28 cellular contexts compared by ENCODE assay signal in genomic region chr1:98737835-98738234, GRCh38.
A peak's percentile ranks its signal among the peaks of the same experiment; 100 is the strongest.
DNase-seq lines count a peak whose midpoint lies in the region; ATAC-seq, FAIRE-seq and TF ChIP-seq lines count a peak whose summit lies in the region.
"Had no signal": no experiment of that assay in that cellular context is flagged by ENCODE, and none has a peak within 500 bp of the region (broad histone marks: within the 10 kb centered on the region; RNA-seq: fewer than 3 reads in every experiment).

No MANE protein-coding gene starts in this region.

- no peaks in the 10 kb centered on the region for H3K79me2 ChIP-seq in GM12878 (ENCODE audit: control insufficient read depth, insufficient read depth, low read length)

- RAD21 ChIA-PET in GM12878 (lab: Charles Lee; ENCODE audit: unreplicated experiment): no interaction called here

- H3K36me3 ChIP-seq in GM12878 (ENCODE audit: control insufficient read depth in 2 of 2, insufficient read depth in 2 of 2, low read length in 1 of 2): no peaks in the 10 kb centered on the region
- H3K36me3 ChIP-seq: BE2C; BLaER1; BLaER1 treated with 17β-estradiol and CSF1 and Interleukin-3, amounts not matched to agents 10 nM and 100 nM had no signal

- H3K4me1 ChIP-seq in GM12878 (ENCODE audit: control insufficient read depth, insufficient read depth, low read length): no peaks in the 10 kb centered on the region
- H3K4me1 ChIP-seq: BE2C had no signal

- DNase-seq in GM12878 (ENCODE audit: low read depth, low spot score): no peak
- DNase-seq in islet precursor cell: no peak
- DNase-seq: 8988T; ACHN; AML-193; BE2C; C1 segment of cervical spinal cord; Caco-2; Calu3; CD4-positive, alpha-beta memory T cell; CD4-positive, alpha-beta T cell; CD4-positive, CD25-positive, alpha-beta regulatory T cell; CD8-positive, alpha-beta memory T cell; CD8-positive, alpha-beta T cell; COR-L47; DMS 273 treated with DMSO at 0.1 percent for 48 hours; DMS153; DMS53; DMS79; DMS79 treated with DMSO at 0.1 percent for 48 hours; DND-41; EL had no signal

- H3K9me3 ChIP-seq in GM12878 (replicated peaks; ENCODE audit: control insufficient read depth, insufficient read depth, low read length): no peaks in the 10 kb centered on the region
- H3K9me3 ChIP-seq: A549, BE2C, Caco-2 had no signal

- ATAC-seq in GM12878: peak; percentile 58
- ATAC-seq: A549; CD8-positive, alpha-beta T cell had no signal

- TF ChIP-seq RAD21 in GM12878 (IDR thresholded peaks at IDR 0.05; ENCODE audit: insufficient read depth, low read depth, low read length): no peak

- CTCF ChIA-PET in GM12878 (lab: Yijun Ruan, JAX): interaction anchor here (0.9 to 3.4 kb wide), 5 partner anchors 11 to 56 kb away, joined by 3 to 22 read pairs (median 3); no protein-coding TSS in a partner anchor

- H3K9ac ChIP-seq in GM12878 (ENCODE audit: control insufficient read depth, insufficient read depth, low read length): no peak overlapping the region
- H3K9ac ChIP-seq: BLaER1; BLaER1 treated with 17β-estradiol and CSF1 and Interleukin-3, amounts not matched to agents 10 nM and 100 nM had no signal

- H2AFZ ChIP-seq in GM12878 (ENCODE audit: control insufficient read depth, low read depth, low read length): no peak overlapping the region

- intact Hi-C loops in GM12878 (cut with micrococcal nuclease; ENCODE audit: unreplicated experiment): no loop called here

- no peak overlapping the region for H3K27ac ChIP-seq in GM12878 (ENCODE audit: control insufficient read depth, insufficient read depth)
- H3K27ac ChIP-seq: 22Rv1; A549; BLaER1; BLaER1 treated with 17β-estradiol and CSF1 and Interleukin-3, amounts not matched to agents 10 nM and 100 nM; C4-2B had no signal

- no peak overlapping the region for H3K4me3 ChIP-seq in GM12878
- H3K4me3 ChIP-seq: A549; BLaER1; BLaER1 treated with 17β-estradiol and CSF1 and Interleukin-3, amounts not matched to agents 10 nM and 100 nM had no signal

- TF ChIP-seq CTCF in GM12878 (IDR thresholded peaks at IDR 0.05 in 2 of 3, conservative IDR thresholded peaks at IDR 0.05 in 1 of 3; ENCODE audit: control insufficient read depth in 2 of 3, extremely low read depth in 1 of 3, insufficient read depth in 1 of 3, low read depth in 3 of 3, low read length in 3 of 3): no peak

- SMC1A ChIA-PET in GM12878 (lab: Charles Lee; ENCODE audit: uncharacterized antibody, unreplicated experiment): interaction anchor here (0.9 to 2.5 kb wide), 5 partner anchors 10 to 49 kb away, joined by 3 to 8 read pairs (median 5); no protein-coding TSS in a partner anchor

- POLR2A ChIA-PET in GM12878 (lab: Charles Lee): no interaction called here

- H3K27me3 ChIP-seq in GM12878 (replicated peaks in 1 of 2; ENCODE audit: control insufficient read depth in 2 of 2, insufficient read depth in 2 of 2, low read length in 1 of 2): no peaks in the 10 kb centered on the region; a peak in 2 of 4 replicates
- H3K27me3 ChIP-seq: BE2C; BLaER1; BLaER1 treated with 17β-estradiol and CSF1 and Interleukin-3, amounts not matched to agents 10 nM and 100 nM had no signal

- no peak overlapping the region for H3K4me2 ChIP-seq in GM12878 (ENCODE audit: control insufficient read depth, insufficient read depth)
- H3K4me2 ChIP-seq: A549; BLaER1; BLaER1 treated with 17β-estradiol and CSF1 and Interleukin-3, amounts not matched to agents 10 nM and 100 nM had no signal

- no peak for TF ChIP-seq POLR2A in GM12878 (IDR thresholded peaks at IDR 0.05; ENCODE audit: low read depth, low read length)

- FAIRE-seq in GM12878 (lab: Jason Lieb, UNC): no peak
- FAIRE-seq: A204.1, A549 had no signal

- TF ChIP-seq EP300 in GM12878 (IDR thresholded peaks at IDR 0.05; ENCODE audit: borderline replicate concordance in 1 of 2, control insufficient read depth in 1 of 2, low read depth in 2 of 2, low read length in 2 of 2): no peak

- in situ Hi-C loops in GM12878 (cut with MboI): no loop called here

- no TSS peak for BruUV-seq in GM12878 (replicated peaks; lab: Mats Ljungman, UMichigan)

- no peaks in the 10 kb centered on the region for H4K20me1 ChIP-seq in GM12878 (ENCODE audit: control insufficient read depth, insufficient read depth)
- H4K20me1 ChIP-seq: BLaER1; BLaER1 treated with 17β-estradiol and CSF1 and Interleukin-3, amounts not matched to agents 10 nM and 100 nM had no signal

TF ChIP-seq in GM12878, 131 proteins besides CTCF, POLR2A, EP300 and RAD21:
- TF ChIP-seq MTA2 (IDR thresholded peaks at IDR 0.05; ENCODE audit: low read depth) (peak; percentile 85), TARDBP (IDR thresholded peaks at IDR 0.05; ENCODE audit: borderline replicate concordance) (no peak)
